In genomic region chr9:35711501-35712428, GRCh38 we compare ENCODE assay signal across 19 cellular contexts. TPM values are rescaled to one million over a fixed set of nuclear protein-coding genes. Genes with fewer than 3 reads are reported as not detected.
DNase-seq lines count a peak whose midpoint lies in the region; ATAC-seq and TF ChIP-seq lines count a peak whose summit lies in the region.
"Had no signal": no experiment of that assay in that cellular context is flagged by ENCODE, and none has a peak within 500 bp of the region (broad histone marks: within the 10 kb centered on the region; RNA-seq: fewer than 3 reads in every experiment).

No MANE protein-coding gene starts in this region.

- H3K36me3 Mint-ChIP-seq in MCF 10A (ENCODE audit: insufficient read depth, unreplicated experiment) (peaks cover 98% of the 10 kb centered on the region), HFFc6 (ENCODE audit: low read depth) (peaks cover 67% of the 10 kb centered on the region)
- peaks cover 97% of the 10 kb centered on the region for H3K36me3 Mint-ChIP-seq in effector memory CD8-positive, alpha-beta T cell (ENCODE audit: insufficient read depth)

- no peak overlapping the region for H3K4me3 Mint-ChIP-seq in MCF 10A (ENCODE audit: unreplicated experiment)
- H3K4me3 Mint-ChIP-seq in effector memory CD8-positive, alpha-beta T cell = no peak overlapping the region
- H3K4me3 Mint-ChIP-seq in HFFc6 = no peak overlapping the region
- H3K4me3 Mint-ChIP-seq: IgD-negative memory B cell had no signal

- no peak for TF ChIP-seq POLR2A in sigmoid colon (IDR thresholded peaks at IDR 0.05)

- H3K27ac Mint-ChIP-seq in MCF 10A (ENCODE audit: low read depth, unreplicated experiment) (peak overlapping the region; percentile 59), HFFc6 (no peak overlapping the region; the same call in 1 of the 2 replicates)
- H3K27ac Mint-ChIP-seq in effector memory CD8-positive, alpha-beta T cell = peak overlapping the region; percentile 50 to 55
- H3K27ac Mint-ChIP-seq: IgD-negative memory B cell had no signal

- ATAC-seq in HG02852 (IDR thresholded peaks at IDR 0.05; ENCODE audit: unreplicated experiment) (peak; percentile 66), GM19452 (IDR thresholded peaks at IDR 0.05; ENCODE audit: unreplicated experiment) (no peak)
- ATAC-seq in effector memory CD8-positive, alpha-beta T cell (replicated peaks) = no peak
- ATAC-seq: left lobe of liver had no signal

- dilution Hi-C loops in mammary epithelial cell (cut with HindIII; ENCODE audit: low sequenced_read_pairs) = loop anchor here (5.0 kb wide), 4 partner anchors 34 to 156 kb away; no protein-coding TSS in a partner anchor

- H2AFZ ChIP-seq in mammary epithelial cell (ENCODE audit: low read depth, low read length) = no peak overlapping the region

- H3K9me3 Mint-ChIP-seq in MCF 10A (ENCODE audit: unreplicated experiment) (no peaks in the 10 kb centered on the region), HFFc6 (no peaks in the 10 kb centered on the region)
- H3K9me3 Mint-ChIP-seq in effector memory CD8-positive, alpha-beta T cell = no peaks in the 10 kb centered on the region
- H3K9me3 Mint-ChIP-seq: IgD-negative memory B cell had no signal

- no TSS peak for BruUV-seq in MCF 10A (replicated peaks; lab: Mats Ljungman, UMichigan)
- no TSS peak for BruUV-seq in mammary epithelial cell (replicated peaks; lab: Mats Ljungman, UMichigan)

- whole genome bisulfite sequencing in mammary epithelial cell (ENCODE audit: low coverage, missing lambda C conversion rate) = 70% methylated on average over 16 of the region's 21 CpGs
- 86 to 94% methylated on average over 21 of the region's 21 CpGs for WGBS in sigmoid colon, 2 donors

- H3K4me1 ChIP-seq in mammary epithelial cell (ENCODE audit: insufficient read depth, low read length) (no peaks in the 10 kb centered on the region), sigmoid colon (peaks cover 0 to 6% (median 0%) of the 10 kb centered on the region in 4 donors)

- peaks cover 6% of the 10 kb centered on the region for H3K4me1 Mint-ChIP-seq in MCF 10A (ENCODE audit: insufficient read depth, unreplicated experiment)
- H3K4me1 Mint-ChIP-seq in effector memory CD8-positive, alpha-beta T cell (ENCODE audit: low read depth in 2 of 2) = peaks cover 5 to 10% of the 10 kb centered on the region in 2 donors
- H3K4me1 Mint-ChIP-seq in HFFc6 (ENCODE audit: low read depth) = peaks cover 14% of the 10 kb centered on the region; the same call in 1 of the 2 replicates

- CTCF ChIA-PET in MCF 10A (lab: Yijun Ruan, JAX) (interaction anchor here (0.6 to 12.5 kb wide), 8 partner anchors 10 to 1501 kb away, joined by 3 to 155 read pairs (median 3); partner anchors contain the start of gene TPM2), mammary epithelial cell (lab: Charles Lee; ENCODE audit: low non-redundant PET) (interaction anchor here (0.7 kb wide), 1 partner anchor 65 kb away, joined by 5 read pairs; no protein-coding TSS in a partner anchor)

- intact Hi-C loops in MCF 10A (cut with micrococcal nuclease) = no loop called here
- intact Hi-C loops in mammary epithelial cell (cut with micrococcal nuclease) = no loop called here
- intact Hi-C loops in sigmoid colon (cut with DNase I) = no loop called here

- no peaks in the 10 kb centered on the region for H3K27me3 ChIP-seq in mammary epithelial cell (ENCODE audit: insufficient read depth, low read length)
- H3K27me3 ChIP-seq in sigmoid colon = no peaks in the 10 kb centered on the region

- H3K27me3 Mint-ChIP-seq in MCF 10A (ENCODE audit: insufficient read depth, unreplicated experiment) = no peaks in the 10 kb centered on the region
- H3K27me3 Mint-ChIP-seq in effector memory CD8-positive, alpha-beta T cell = no peaks in the 10 kb centered on the region
- no peaks in the 10 kb centered on the region; the same call in none of the 2 replicates for H3K27me3 Mint-ChIP-seq in HFFc6 (ENCODE audit: insufficient read depth)
- H3K27me3 Mint-ChIP-seq: IgD-negative memory B cell had no signal

- H3K79me2 ChIP-seq in mammary epithelial cell (ENCODE audit: insufficient read depth, low read length) = no peaks in the 10 kb centered on the region

- H3K36me3 ChIP-seq in mammary epithelial cell (ENCODE audit: insufficient read depth, low read length) = peaks cover 55% of the 10 kb centered on the region
- peaks cover 85 to 100% (median 92%) of the 10 kb centered on the region in 4 donors for H3K36me3 ChIP-seq in sigmoid colon

- H3K9me3 ChIP-seq in mammary epithelial cell (replicated peaks; ENCODE audit: insufficient read depth, low read length) = no peaks in the 10 kb centered on the region
- no peaks in the 10 kb centered on the region for H3K9me3 ChIP-seq in sigmoid colon

- peak; percentile 40 for DNase-seq in MCF 10A (ENCODE audit: unreplicated experiment)
- no peak for DNase-seq in mammary epithelial cell
- DNase-seq in effector memory CD8-positive, alpha-beta T cell = no peak
- peak; percentile 60 for DNase-seq in sigmoid colon
- no peak for DNase-seq in NCI-H345 treated with DMSO at 0.1 percent for 48 hours (lab: John Stamatoyannopoulos, UW; ENCODE audit: unreplicated experiment)
- no peak for DNase-seq in HFFc6
- DNase-seq: ACHN; activated CD4-positive, alpha-beta T cell treated with anti-CD3 and anti-CD28 coated beads for 4 hours; amniotic stem cell; foreskin fibroblast; HCEC 1CT; NCI-H2081; NCI-H524 treated with DMSO at 0.1 percent for 48 hours; OCI-M1; T-helper 9 cell had no signal

- H3K4me2 ChIP-seq in mammary epithelial cell (ENCODE audit: insufficient read depth, low read depth, low read length) = no peak overlapping the region

- no peak for TF ChIP-seq EP300 in sigmoid colon (IDR thresholded peaks at IDR 0.05)

- H3K9ac ChIP-seq in mammary epithelial cell (ENCODE audit: insufficient read depth, low read length) = no peak overlapping the region

- no peak overlapping the region for H3K4me3 ChIP-seq in mammary epithelial cell (replicated peaks in 1 of 3; ENCODE audit: insufficient read depth in 1 of 3, low read depth in 2 of 3, low read length in 3 of 3)
- H3K4me3 ChIP-seq in sigmoid colon = no peak overlapping the region

- TF ChIP-seq CTCF in MCF 10A (IDR thresholded peaks at IDR 0.05; ENCODE audit: unreplicated experiment) = no peak
- no peak for TF ChIP-seq CTCF in mammary epithelial cell (conservative IDR thresholded peaks at IDR 0.05 in 1 of 2, IDR thresholded peaks at IDR 0.05 in 1 of 2; ENCODE audit: extremely low read depth in 1 of 2, insufficient read depth in 1 of 2, low read depth in 1 of 2, low read length in 2 of 2)
- TF ChIP-seq CTCF in sigmoid colon (IDR thresholded peaks at IDR 0.05) = no peak
- TF ChIP-seq CTCF in HFFc6 (IDR thresholded peaks at IDR 0.05) = no peak

- in situ Hi-C loops in mammary epithelial cell (cut with MboI; ENCODE audit: low sequenced_read_pairs in 2 of 2) = no loop called here

- POLR2A ChIA-PET in MCF 10A (lab: Yijun Ruan, JAX) = interaction anchor here (0.6 to 2.1 kb wide), 8 partner anchors 15 to 23 kb away, joined by 3 to 13 read pairs (median 4); partner anchors contain the start of genes CREB3 and TLN1

- H3K27ac ChIP-seq in mammary epithelial cell (ENCODE audit: insufficient read depth, low read depth, low read length) (no peak overlapping the region), sigmoid colon (peak overlapping the region; percentile 31 to 57 (median 38))

- no peaks in the 10 kb centered on the region for H4K20me1 ChIP-seq in mammary epithelial cell (ENCODE audit: insufficient read depth, low read length)

RNA-seq across cellular contexts. Expression of gene TLN1, which starts 20.2 kb away (rescaled TPM):
- total RNA-seq in MCF 10A (2022) = 224 and 256 TPM in 2 replicates
- total RNA-seq in mammary epithelial cell = 100 to 1,000 TPM; 202 to 213 TPM
- polyA plus RNA-seq in mammary epithelial cell = 128 TPM
- polyA minus RNA-seq in mammary epithelial cell = 264 TPM
- total RNA-seq in sigmoid colon = 100 to 1,000 TPM; 354 to 609 (median 525) TPM
- polyA plus RNA-seq in sigmoid colon = 100 to 1,000 TPM in 1 of 3 donors, 10 to 100 TPM in 2; 45.0 to 143 (median 57.6) TPM
- total RNA-seq in HFFc6 (2021; fragmentation: NEBNext Ultra II Directional; extraction: Animal tissue kit (Norgen Biotek cat#: 25700)) = 100 to 1,000 TPM; 470 to 562 (median 491) TPM

RNA-seq across cellular contexts. Expression of gene CREB3, which starts 20.7 kb away (rescaled TPM):
- total RNA-seq in MCF 10A (2022) = 58.7 and 66.2 TPM in 2 replicates
- total RNA-seq in mammary epithelial cell = 10 to 100 TPM; 45.4 to 60.8 TPM
- polyA plus RNA-seq in mammary epithelial cell = 38.3 TPM
- polyA minus RNA-seq in mammary epithelial cell = 34.8 TPM
- total RNA-seq in sigmoid colon = 10 to 100 TPM; 65.9 to 82.7 (median 75.4) TPM
- polyA plus RNA-seq in sigmoid colon = 10 to 100 TPM; 31.0 to 39.0 (median 35.3) TPM
- total RNA-seq in HFFc6 (2021; fragmentation: NEBNext Ultra II Directional; extraction: Animal tissue kit (Norgen Biotek cat#: 25700)) = 100 to 1,000 TPM; 106 to 127 (median 114) TPM

RNA-seq across cellular contexts. Expression of gene TPM2, which starts 22.0 kb away (rescaled TPM):
- 161 and 207 TPM in 2 replicates for total RNA-seq in MCF 10A (2022)
- 100 to 1,000 TPM; 134 to 649 TPM for total RNA-seq in mammary epithelial cell
- polyA plus RNA-seq in mammary epithelial cell = 276 TPM
- polyA minus RNA-seq in mammary epithelial cell = 96.1 TPM
- 1,000 to 10,000 TPM; 3,590 to 8,131 (median 6,107) TPM for total RNA-seq in sigmoid colon
- 100 to 1,000 TPM in 2 of 3 donors, 10 to 100 TPM in 1; 49.9 to 447 (median 334) TPM for polyA plus RNA-seq in sigmoid colon
- total RNA-seq in HFFc6 (2021; fragmentation: NEBNext Ultra II Directional; extraction: Animal tissue kit (Norgen Biotek cat#: 25700)) = 1,000 to 10,000 TPM; 1,810 to 3,557 (median 2,546) TPM
- polyA plus RNA-seq: IgD-negative memory B cell had no signal

RNA-seq across cellular contexts. Expression of gene GBA2, which starts 37.3 kb away (rescaled TPM):
- total RNA-seq in MCF 10A (2022) (51.3 and 55.2 TPM in 2 replicates), mammary epithelial cell (10 to 100 TPM; 41.0 to 49.8 TPM), sigmoid colon (10 to 100 TPM; 45.9 to 91.7 (median 64.8) TPM)
- polyA plus RNA-seq in mammary epithelial cell (30.3 TPM), sigmoid colon (10 to 100 TPM; 34.8 to 88.5 (median 58.5) TPM)
- polyA minus RNA-seq in mammary epithelial cell = 32.5 TPM
- 10 to 100 TPM; 22.9 to 25.7 (median 24.0) TPM for total RNA-seq in HFFc6 (2021; fragmentation: NEBNext Ultra II Directional; extraction: Animal tissue kit (Norgen Biotek cat#: 25700))

RNA-seq across cellular contexts. Expression of gene RGP1, which starts 37.3 kb away (rescaled TPM):
- total RNA-seq in MCF 10A (2022) (33.8 and 35.8 TPM in 2 replicates), mammary epithelial cell (10 to 100 TPM; 20.5 to 42.3 TPM), sigmoid colon (10 to 100 TPM; 13.3 to 23.5 (median 13.5) TPM)
- polyA plus RNA-seq in mammary epithelial cell (20.1 TPM), sigmoid colon (10 to 100 TPM; 10.2 to 37.2 (median 21.3) TPM)
- polyA minus RNA-seq in mammary epithelial cell = 45.3 TPM
- total RNA-seq in HFFc6 (2021; fragmentation: NEBNext Ultra II Directional; extraction: Animal tissue kit (Norgen Biotek cat#: 25700)) = 10 to 100 TPM; 27.6 to 35.1 (median 30.9) TPM

Comparison
In these comparisons a context has a peak if more than half of its experiments do, and no peak if none do; other contexts are left out.
1. DNase-seq: peak in MCF 10A (single experiment) and sigmoid colon (single experiment); none in mammary epithelial cell (single experiment), effector memory CD8-positive, alpha-beta T cell (0 of 3), NCI-H345 treated with DMSO at 0.1 percent for 48 hours (single experiment) and HFFc6 (single experiment).